28 cellular contexts compared by ENCODE assay signal in genomic region chr19:31955061-31955460, GRCh38.
"Had no signal": no experiment of that assay in that cellular context is flagged by ENCODE, and none has a peak within 500 bp of the region (broad histone marks: within the 10 kb centered on the region; RNA-seq: fewer than 3 reads in every experiment).

No MANE protein-coding gene starts in this region.

- H3K27ac ChIP-seq: ascending aorta, breast epithelium, cardiac muscle cell, colonic mucosa, epithelial cell of prostate, esophagus squamous epithelium had no signal

- H3K27me3 ChIP-seq: ascending aorta, cardiac muscle cell, colonic mucosa, esophagus squamous epithelium had no signal

- H3K4me1 ChIP-seq: ascending aorta, breast epithelium, colonic mucosa, esophagus squamous epithelium had no signal

- H3K36me3 ChIP-seq: ascending aorta, breast epithelium, cardiac muscle cell, colonic mucosa, esophagus squamous epithelium had no signal

- H3K9me3 ChIP-seq: ascending aorta, breast epithelium, colonic mucosa had no signal

- ATAC-seq: activated CD4-positive, alpha-beta T cell treated with anti-CD3 and anti-CD28 coated beads for 36 hours; activated CD8-positive, alpha-beta memory T cell treated with anti-CD3 and anti-CD28 coated beads, Interleukin-2, amount 10 ng/mL, durations not matched to agents 7 days and 5 days; activated CD8-positive, alpha-beta T cell treated with anti-CD3 and anti-CD28 coated beads, Interleukin-2, amount 10 ng/mL, durations not matched to agents 7 days and 5 days; activated naive CD4-positive, alpha-beta T cell treated with anti-CD3 and anti-CD28 coated beads, Interleukin-2, amount 50 U/mL, for 72 hours; activated T-cell treated with anti-CD3 and anti-CD28 coated beads, Interleukin-2, amount 50 U/mL, for 72 hours; T-helper 17 cell had no signal

- DNase-seq: activated CD4-positive, alpha-beta memory T cell treated with anti-CD3 and anti-CD28 coated beads for 36 hours; activated CD4-positive, alpha-beta T cell treated with anti-CD3 and anti-CD28 coated beads for 36 hours; activated CD4-positive, alpha-beta T cell treated with anti-CD3 and anti-CD28 coated beads, Interleukin-2, amount 10 ng/mL, durations not matched to agents 24 days and 14 days; activated CD4-positive, CD25-positive, alpha-beta regulatory T cell; activated CD4-positive, CD25-positive, alpha-beta regulatory T cell treated with anti-CD3 and anti-CD28 coated beads, Interleukin-2, amount 50 U/mL, for 72 hours; activated CD8-positive, alpha-beta memory T cell treated with anti-CD3 and anti-CD28 coated beads, Interleukin-2, amount 10 ng/mL, durations not matched to agents 7 days and 5 days; activated CD8-positive, alpha-beta memory T cell treated with anti-CD3 and anti-CD28 coated beads, Interleukin-2, amount 50 U/mL, for 4 hours; activated CD8-positive, alpha-beta T cell treated with anti-CD3 and anti-CD28 coated beads, Interleukin-2, amount 10 ng/mL, durations not matched to agents 7 days and 5 days; activated gamma-delta T cell; activated naive CD4-positive, alpha-beta T cell; activated naive CD4-positive, alpha-beta T cell treated with anti-CD3 and anti-CD28 coated beads, Interleukin-2, amount 10 ng/mL, durations not matched to agents 7 days and 5 days; activated naive CD8-positive, alpha-beta T cell treated with anti-CD3 and anti-CD28 coated beads, Interleukin-2, amount 10 ng/mL, durations not matched to agents 7 days and 5 days; activated T-cell treated with anti-CD3 and anti-CD28 coated beads, Interleukin-2, amount 50 U/mL, for 24 hours; activated T-cell treated with anti-CD3 and anti-CD28 coated beads, Interleukin-2, amount 50 U/mL, for 72 hours; central memory CD4-positive, alpha-beta T cell; cerebellar nuclear complex; colonic mucosa; effector CD8-positive, alpha-beta T cell; esophagus squamous epithelium; foreskin fibroblast; head of caudate nucleus; T-helper 1 cell; T-helper 17 cell had no signal

- H3K4me3 ChIP-seq: ascending aorta, breast epithelium, cardiac muscle cell, colonic mucosa, esophagus squamous epithelium had no signal
